Comparison of ENCODE assay signal across 8 cellular contexts in the genomic region with DNA sequence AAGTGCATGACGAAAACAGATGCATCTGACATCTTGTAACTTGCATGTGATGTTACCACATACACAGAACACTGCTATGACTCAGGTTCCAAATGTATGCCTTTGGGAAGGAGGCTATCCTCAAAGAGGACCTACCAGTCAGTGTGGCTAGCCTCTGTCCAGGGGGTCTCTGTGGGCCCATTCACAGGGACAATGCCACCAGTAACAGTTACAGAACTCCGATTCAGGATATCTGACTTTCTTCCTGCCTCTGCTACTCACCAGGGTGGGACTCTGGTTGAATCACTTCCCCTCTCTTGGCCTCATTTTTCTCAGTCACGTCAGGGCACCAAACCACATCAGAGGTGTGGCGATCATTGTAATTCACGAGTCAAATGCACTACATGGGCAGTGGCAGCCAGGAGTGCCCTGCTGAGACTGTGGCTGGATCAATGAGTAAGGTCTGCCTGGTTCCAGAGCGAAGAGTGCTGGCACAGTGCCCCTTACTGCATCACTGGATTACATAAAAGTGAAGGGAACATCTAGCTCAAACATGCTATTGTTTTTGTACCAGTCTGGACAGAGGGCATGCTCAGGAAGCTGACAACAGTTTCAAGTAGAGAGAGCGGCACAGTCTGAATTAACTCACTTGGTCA. TPM values are rescaled to one million over a fixed set of nuclear protein-coding genes. Genes with fewer than 3 reads are reported as not detected.
DNase-seq lines count a peak whose midpoint lies in the region; ATAC-seq and TF ChIP-seq lines count a peak whose summit lies in the region.

No MANE protein-coding gene starts in this region.

- H4K20me1 ChIP-seq in PC-9 (ENCODE audit: insufficient read depth) = no peaks in the 10 kb centered on the region

- H3K4me2 ChIP-seq in PC-9 = peak overlapping the region; percentile 27; the same call in 1 of the 2 replicates

- H3K36me3 ChIP-seq in PC-9 (ENCODE audit: low read depth) (peaks cover 23% of the 10 kb centered on the region; the same call in 1 of the 2 replicates), kidney epithelial cell (ENCODE audit: control insufficient read depth, insufficient read depth, low read length) (no peaks in the 10 kb centered on the region)

- ATAC-seq in GM21390 (IDR thresholded peaks at IDR 0.05; ENCODE audit: unreplicated experiment) = peak; percentile 50

- no peaks in the 10 kb centered on the region for H3K9me3 ChIP-seq in PC-9 (ENCODE audit: insufficient read depth, low read depth)

- POLR2A ChIA-PET in PC-9 (lab: Charles Lee; ENCODE audit: unreplicated experiment) = interaction anchor here (0.5 to 0.6 kb wide), 3 partner anchors 12 to 492 kb away, joined by 3 to 8 read pairs (median 5); no protein-coding TSS in a partner anchor

- no peaks in the 10 kb centered on the region for H3K9me2 ChIP-seq in PC-9 (ENCODE audit: insufficient read depth)

- intact Hi-C loops in PC-9 (cut with micrococcal nuclease; ENCODE audit: unreplicated experiment) = loop anchor here (1.0 to 10.0 kb wide), 4 partner anchors 12 to 720 kb away; a partner anchor contains a TSS

- no TSS peak for BruUV-seq in PC-9 (replicated peaks; lab: Mats Ljungman, UMichigan)

- no peak overlapping the region for H3K4me3 ChIP-seq in AG10803 (ENCODE audit: low read length)
- H3K4me3 ChIP-seq in PC-9 = no peak overlapping the region
- H3K4me3 ChIP-seq in astrocyte of the spinal cord (ENCODE audit: low read depth, low read length) = no peak overlapping the region
- no peak overlapping the region for H3K4me3 ChIP-seq in kidney epithelial cell (ENCODE audit: low read depth, low read length)

- H2AFZ ChIP-seq in PC-9 = no peak overlapping the region

- H3K27ac ChIP-seq in PC-9 = peak overlapping the region; percentile 77
- peak overlapping the region; percentile 96 for H3K27ac ChIP-seq in substantia nigra (ENCODE audit: low read depth, low read length, poor library complexity, severe bottlenecking)

- H3K27me3 ChIP-seq in PC-9 (ENCODE audit: insufficient read depth, low read depth) = no peaks in the 10 kb centered on the region
- no peaks in the 10 kb centered on the region for H3K27me3 ChIP-seq in kidney epithelial cell (ENCODE audit: control insufficient read depth, insufficient read depth, low read length)

- peaks cover 7% of the 10 kb centered on the region; the same call in 1 of the 2 replicates for H3K79me2 ChIP-seq in PC-9 (ENCODE audit: low read depth)

- CTCF ChIA-PET in PC-9 (lab: Charles Lee) = no interaction called here

- H3K4me1 ChIP-seq in PC-9 (replicated peaks; ENCODE audit: insufficient read depth) = peaks cover 45% of the 10 kb centered on the region

- in situ Hi-C loops in astrocyte of the spinal cord (cut with HindIII; ENCODE audit: low sequenced_read_pairs) = no loop called here

- peak; percentile 87 for DNase-seq in AG10803 (ENCODE audit: low read depth)
- peak; percentile 82 to 87 for DNase-seq in PC-9
- peak; percentile 90 for DNase-seq in astrocyte of the spinal cord (ENCODE audit: low read depth, low spot score)
- DNase-seq in kidney epithelial cell (ENCODE audit: low read depth) = peak; percentile 89
- DNase-seq in substantia nigra (lab: John Stamatoyannopoulos, UW) = peak in 47 of 49 donors; percentile 13 to 93 (median 76)
- no peak for DNase-seq in NCI-H1092 (lab: John Stamatoyannopoulos, UW)
- no peak for DNase-seq in NCI-H510A treated with DMSO at 0.1 percent for 48 hours (lab: John Stamatoyannopoulos, UW)

- no peak for TF ChIP-seq CTCF in AG10803 (conservative IDR thresholded peaks at IDR 0.05; ENCODE audit: low read length)
- TF ChIP-seq CTCF in PC-9 (conservative IDR thresholded peaks at IDR 0.05) = no peak
- no peak for TF ChIP-seq CTCF in astrocyte of the spinal cord (IDR thresholded peaks at IDR 0.05; ENCODE audit: low read depth, low read length)
- no peak for TF ChIP-seq CTCF in kidney epithelial cell (IDR thresholded peaks at IDR 0.05; ENCODE audit: insufficient read depth, low read length, poor library complexity, severe bottlenecking)

- peaks cover 44% of the 10 kb centered on the region for H3F3A ChIP-seq in PC-9 (ENCODE audit: insufficient read depth, low read depth)

RNA-seq across cellular contexts. Expression of a gene that starts 13.2 kb away (rescaled TPM):
- 175 and 201 TPM in 2 replicates for total RNA-seq in PC-9 (2021)
- total RNA-seq in kidney epithelial cell = 91.6 and 118 TPM in 2 replicates

RNA-seq across cellular contexts. Expression of a gene that starts 26.6 kb away (rescaled TPM):
- total RNA-seq in PC-9 (2021) = 203 and 254 TPM in 2 replicates
- 134 and 154 TPM in 2 replicates for total RNA-seq in kidney epithelial cell

RNA-seq across cellular contexts. Expression of a gene that starts 58.5 kb away (rescaled TPM):
- total RNA-seq in PC-9 (2021) (68.7 and 84.1 TPM in 2 replicates), kidney epithelial cell (139 and 140 TPM in 2 replicates)

Comparison
In these comparisons a context has a peak if more than half of its experiments do, and no peak if none do; other contexts are left out.
1. DNase-seq: peak in AG10803 (single experiment), PC-9 (2 of 2), astrocyte of the spinal cord (single experiment), kidney epithelial cell (single experiment) and substantia nigra (47 of 49); none in NCI-H1092 (single experiment) and NCI-H510A treated with DMSO at 0.1 percent for 48 hours (single experiment).